Comparison of ENCODE assay signal across 8 cellular contexts in the genomic region with DNA sequence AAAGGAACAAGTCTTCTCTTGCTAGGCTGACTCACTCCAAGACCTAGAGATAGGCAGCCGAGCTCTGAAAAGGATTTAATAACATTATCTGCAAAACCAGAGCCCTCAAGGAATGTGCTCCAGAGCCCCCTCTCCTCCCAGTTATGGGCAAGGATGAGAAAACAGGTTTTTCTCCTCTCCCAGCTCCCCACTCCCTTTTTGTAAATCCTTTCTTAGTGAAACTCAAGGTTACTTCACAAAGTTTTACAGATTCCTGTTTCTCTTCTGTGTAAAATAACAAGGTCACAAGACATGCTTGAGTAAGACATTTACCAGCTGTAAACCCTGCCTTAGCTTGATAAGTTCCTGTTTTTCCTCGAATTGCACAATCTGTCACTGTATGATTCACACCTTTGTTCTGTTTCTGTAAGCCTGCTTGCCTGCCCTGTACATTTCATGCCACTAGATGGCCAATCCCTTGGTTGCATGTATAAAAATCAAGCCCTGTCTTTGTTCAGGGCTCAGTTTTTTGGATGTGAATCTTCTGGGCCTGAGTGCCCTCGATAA.
DNase-seq lines count a peak whose midpoint lies in the region; ATAC-seq and TF ChIP-seq lines count a peak whose summit lies in the region.

No MANE protein-coding gene starts in this region.

- no peak overlapping the region for H3K27ac Mint-ChIP-seq in stimulated activated effector memory CD8-positive, alpha-beta T cell treated with anti-CD3 and anti-CD28 coated beads, Interleukin-12 subunit alpha, Interleukin-12 subunit beta, amount 100 ng/mL, for 72 hours

- H3K36me3 ChIP-seq in body of pancreas (replicated peaks in 1 of 2; ENCODE audit: insufficient read depth in 1 of 2, low read depth in 2 of 2) (no peaks in the 10 kb centered on the region), colonic mucosa (no peaks in the 10 kb centered on the region)

- H3K4me3 ChIP-seq in body of pancreas (no peak overlapping the region), colonic mucosa (no peak overlapping the region)

- no peaks in the 10 kb centered on the region for H3K36me3 Mint-ChIP-seq in stimulated activated effector memory CD8-positive, alpha-beta T cell treated with anti-CD3 and anti-CD28 coated beads, Interleukin-12 subunit alpha, Interleukin-12 subunit beta, amount 100 ng/mL, for 72 hours

- peak; percentile 1 for DNase-seq in NCI-H748 treated with DMSO at 0.1 percent for 48 hours (lab: John Stamatoyannopoulos, UW)
- no peak for DNase-seq in NCI-H748 (lab: John Stamatoyannopoulos, UW; ENCODE audit: unreplicated experiment)
- peak; percentile 28 for DNase-seq in KG1 (lab: John Stamatoyannopoulos, UW)
- DNase-seq in body of pancreas, result peak in 2 of 4 donors; percentile 13 to 23
- peak; percentile 91 for DNase-seq in non-pigmented ciliary epithelial cell (ENCODE audit: low read depth)
- DNase-seq in colonic mucosa, result no peak
- DNase-seq in stimulated activated effector memory CD8-positive, alpha-beta T cell treated with anti-CD3 and anti-CD28 coated beads, Interleukin-12 subunit alpha, Interleukin-12 subunit beta, amount 100 ng/mL, for 72 hours (ENCODE audit: low spot score in 2 of 2), result no peak
- no peak for DNase-seq in NCI-H446 (lab: John Stamatoyannopoulos, UW)

- no peaks in the 10 kb centered on the region for H3K4me1 Mint-ChIP-seq in stimulated activated effector memory CD8-positive, alpha-beta T cell treated with anti-CD3 and anti-CD28 coated beads, Interleukin-12 subunit alpha, Interleukin-12 subunit beta, amount 100 ng/mL, for 72 hours

- no peak overlapping the region for H3K4me3 Mint-ChIP-seq in stimulated activated effector memory CD8-positive, alpha-beta T cell treated with anti-CD3 and anti-CD28 coated beads, Interleukin-12 subunit alpha, Interleukin-12 subunit beta, amount 100 ng/mL, for 72 hours

- no peak overlapping the region for H3K9ac ChIP-seq in colonic mucosa (ENCODE audit: low read depth in 2 of 2, low read length in 2 of 2)

- H3K27me3 ChIP-seq in body of pancreas (no peaks in the 10 kb centered on the region), colonic mucosa (no peaks in the 10 kb centered on the region)

- H3K4me1 ChIP-seq in body of pancreas (peaks cover 5% of the 10 kb centered on the region), colonic mucosa (no peaks in the 10 kb centered on the region)

- H3K9me3 Mint-ChIP-seq in stimulated activated effector memory CD8-positive, alpha-beta T cell treated with anti-CD3 and anti-CD28 coated beads, Interleukin-12 subunit alpha, Interleukin-12 subunit beta, amount 100 ng/mL, for 72 hours, result peaks cover 8% of the 10 kb centered on the region

- no peaks in the 10 kb centered on the region for H3K9me3 ChIP-seq in body of pancreas
- no peaks in the 10 kb centered on the region for H3K9me3 ChIP-seq in colonic mucosa

- no peak overlapping the region for H3K27ac ChIP-seq in body of pancreas
- H3K27ac ChIP-seq in colonic mucosa, result no peak overlapping the region

- TF ChIP-seq CTCF in body of pancreas (IDR thresholded peaks at IDR 0.05) (peak in 4 of 7 experiments; percentile 17 to 47 (median 24)), colonic mucosa (IDR thresholded peaks at IDR 0.05) (no peak)

- peak; percentile 86 for ATAC-seq in body of pancreas
- no peak for ATAC-seq in stimulated activated effector memory CD8-positive, alpha-beta T cell treated with anti-CD3 and anti-CD28 coated beads, Interleukin-12 subunit alpha, Interleukin-12 subunit beta, amount 100 ng/mL, for 72 hours

- no peak for TF ChIP-seq POLR2A in body of pancreas (IDR thresholded peaks at IDR 0.05)

- WGBS in body of pancreas, 2 donors, result 32 to 33% methylated on average over 3 of the region's 3 CpGs

- intact Hi-C loops in body of pancreas (cut with DNase I) (no loop called here), colonic mucosa (cut with DNase I) (no loop called here)

Comparison
In these comparisons a context has a peak if more than half of its experiments do, and no peak if none do; other contexts are left out.
1. DNase-seq: peak in NCI-H748 treated with DMSO at 0.1 percent for 48 hours (single experiment), KG1 (single experiment) and non-pigmented ciliary epithelial cell (single experiment); none in NCI-H748 (single experiment), colonic mucosa (single experiment), stimulated activated effector memory CD8-positive, alpha-beta T cell treated with anti-CD3 and anti-CD28 coated beads, Interleukin-12 subunit alpha, Interleukin-12 subunit beta, amount 100 ng/mL, for 72 hours (0 of 2) and NCI-H446 (0 of 2).